ENCODE assay signal across 10 cellular contexts in genomic region chrY:15424633-15425259, GRCh38.
A peak's percentile ranks its signal among the peaks of the same experiment; 100 is the strongest.
DNase-seq lines count a peak whose midpoint lies in the region; FAIRE-seq and TF ChIP-seq lines count a peak whose summit lies in the region.
"Had no signal": no experiment of that assay in that cellular context is flagged by ENCODE, and none has a peak within 500 bp of the region (broad histone marks: within the 10 kb centered on the region; RNA-seq: fewer than 3 reads in every experiment).

No MANE protein-coding gene starts in this region.

- peaks cover 6% of the 10 kb centered on the region for H3K4me1 Mint-ChIP-seq in endothelial cell (ENCODE audit: unreplicated experiment)
- H3K4me1 Mint-ChIP-seq in MCF 10A (ENCODE audit: insufficient read depth, unreplicated experiment), result no peaks in the 10 kb centered on the region

- CTCF ChIA-PET in MCF 10A (lab: Yijun Ruan, JAX), result no interaction called here

- BruUV-seq in MCF 10A (replicated peaks; lab: Mats Ljungman, UMichigan), result no TSS peak

- H3K9me3 ChIP-seq in small intestine (ENCODE audit: control insufficient read depth, low read depth), result no peaks in the 10 kb centered on the region
- H3K9me3 ChIP-seq: transverse colon had no signal

- peak overlapping the region; percentile 88 for H3K4me3 Mint-ChIP-seq in endothelial cell (ENCODE audit: unreplicated experiment)
- H3K4me3 Mint-ChIP-seq in MCF 10A (ENCODE audit: unreplicated experiment), result no peak overlapping the region

- peak; percentile 10 for DNase-seq in activated CD4-positive, alpha-beta T cell treated with anti-CD3 and anti-CD28 coated beads for 48 hours
- DNase-seq in activated CD4-positive, alpha-beta T cell treated with anti-CD3 and anti-CD28 coated beads, Interleukin-2, amount 50 U/mL, for 1 hour, result no peak
- DNase-seq in LHCN-M2 (ENCODE audit: low read depth) (peak; percentile 21), endothelial cell (ENCODE audit: low spot score) (no peak), small intestine (peak; percentile 54), MCF 10A (ENCODE audit: unreplicated experiment) (no peak), NOMO-1 (lab: John Stamatoyannopoulos, UW; ENCODE audit: unreplicated experiment in 2 of 2) (no peak), UCSD-AML1 (lab: John Stamatoyannopoulos, UW; ENCODE audit: unreplicated experiment) (no peak)
- DNase-seq: transverse colon had no signal

- no peak overlapping the region for H3K4me3 ChIP-seq in small intestine (ENCODE audit: low read depth in 1 of 2, low read length in 2 of 2)
- H3K4me3 ChIP-seq: lung had no signal

- H3K27ac ChIP-seq in small intestine (ENCODE audit: low read depth in 1 of 2, low read length in 1 of 2), result peak overlapping the region in 1 of 2 donors; percentile 92

- H3K36me3 Mint-ChIP-seq in endothelial cell (ENCODE audit: low read depth, unreplicated experiment) (no peaks in the 10 kb centered on the region), MCF 10A (ENCODE audit: insufficient read depth, unreplicated experiment) (no peaks in the 10 kb centered on the region)

- 0% methylated on average over 5 to 6 of the region's 6 CpGs; no CpG with 5 or more reads in 1 of the 3 donors for WGBS in small intestine, 3 donors

- H3K4me1 ChIP-seq in small intestine (ENCODE audit: control insufficient read depth in 2 of 2, insufficient read depth in 1 of 2, low read depth in 1 of 2, low read length in 1 of 2), result no peaks in the 10 kb centered on the region

- no peaks in the 10 kb centered on the region for H3K27me3 ChIP-seq in small intestine (ENCODE audit: control insufficient read depth in 2 of 2, insufficient read depth in 2 of 2, low read length in 2 of 2)
- H3K27me3 ChIP-seq: transverse colon had no signal

- TF ChIP-seq CTCF in endothelial cell (IDR thresholded peaks at IDR 0.05; ENCODE audit: unreplicated experiment) (no peak), MCF 10A (IDR thresholded peaks at IDR 0.05; ENCODE audit: unreplicated experiment) (no peak)

- POLR2A ChIA-PET in MCF 10A (lab: Yijun Ruan, JAX), result no interaction called here

- no peaks in the 10 kb centered on the region for H3K36me3 ChIP-seq in small intestine (ENCODE audit: control insufficient read depth in 2 of 2, insufficient read depth in 2 of 2, low read length in 2 of 2)
- H3K36me3 ChIP-seq: transverse colon had no signal

- intact Hi-C loops in MCF 10A (cut with micrococcal nuclease), result no loop called here

- peaks cover 6% of the 10 kb centered on the region for H3K27me3 Mint-ChIP-seq in endothelial cell (ENCODE audit: unreplicated experiment)
- H3K27me3 Mint-ChIP-seq in MCF 10A (ENCODE audit: insufficient read depth, unreplicated experiment), result no peaks in the 10 kb centered on the region

- peak overlapping the region; percentile 88 for H3K27ac Mint-ChIP-seq in endothelial cell (ENCODE audit: unreplicated experiment)
- no peak overlapping the region for H3K27ac Mint-ChIP-seq in MCF 10A (ENCODE audit: low read depth, unreplicated experiment)

- FAIRE-seq in small intestine (lab: Jason Lieb, UNC), result no peak

- peaks cover 6% of the 10 kb centered on the region for H3K9me3 Mint-ChIP-seq in endothelial cell (ENCODE audit: unreplicated experiment)
- H3K9me3 Mint-ChIP-seq in MCF 10A (ENCODE audit: unreplicated experiment), result no peaks in the 10 kb centered on the region

Comparison
In these comparisons a context has a peak if more than half of its experiments do, and no peak if none do; other contexts are left out.
1. DNase-seq: peak in activated CD4-positive, alpha-beta T cell treated with anti-CD3 and anti-CD28 coated beads for 48 hours (single experiment), LHCN-M2 (single experiment) and small intestine (single experiment); none in activated CD4-positive, alpha-beta T cell treated with anti-CD3 and anti-CD28 coated beads, Interleukin-2, amount 50 U/mL, for 1 hour (single experiment), endothelial cell (single experiment), MCF 10A (single experiment), NOMO-1 (0 of 2) and UCSD-AML1 (single experiment).